Comparison of ENCODE assay signal across 3 cellular contexts in genomic region chr16:72112452-72112792, GRCh38.
TF ChIP-seq lines count a peak whose summit lies in the region.

No MANE protein-coding gene starts in this region.

TF ChIP-seq in A549, 52 proteins besides CTCF, POLR2A, EP300 and RAD21:
- no peak for TF ChIP-seq CBX2 (IDR thresholded peaks at IDR 0.05; ENCODE audit: borderline replicate concordance, low read depth)
TF ChIP-seq in A549: peak in this region for 0.

TF ChIP-seq in endothelial cell of umbilical vein, 7 proteins besides CTCF, POLR2A, EP300 and RAD21:
- TF ChIP-seq, protein P1, sequence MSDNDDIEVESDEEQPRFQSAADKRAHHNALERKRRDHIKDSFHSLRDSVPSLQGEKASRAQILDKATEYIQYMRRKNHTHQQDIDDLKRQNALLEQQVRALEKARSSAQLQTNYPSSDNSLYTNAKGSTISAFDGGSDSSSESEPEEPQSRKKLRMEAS (IDR thresholded peaks at IDR 0.05; ENCODE audit: insufficient read depth, insufficient read length): no peak
- TF ChIP-seq GATA2 (IDR thresholded peaks at IDR 0.05; ENCODE audit: insufficient read depth, insufficient read length, low read depth, low read length): no peak
- TF ChIP-seq EZH2 (IDR thresholded peaks at IDR 0.05; ENCODE audit: borderline replicate concordance, low read depth, low read length, severe bottlenecking): no peak
- TF ChIP-seq MYC (IDR thresholded peaks at IDR 0.05; ENCODE audit: low read depth, low read length): no peak

TF ChIP-seq in GM23338, 12 proteins besides CTCF, POLR2A, EP300 and RAD21:
- TF ChIP-seq STAT1 (IDR thresholded peaks at IDR 0.05; ENCODE audit: unreplicated experiment) (no peak), JUNB (IDR thresholded peaks at IDR 0.05; ENCODE audit: unreplicated experiment) (no peak), ZNF462 (CRISPR knock-in tag; IDR thresholded peaks at IDR 0.05) (no peak), EZH2 (IDR thresholded peaks at IDR 0.05; ENCODE audit: low read depth, unreplicated experiment) (no peak), ETS1 (IDR thresholded peaks at IDR 0.05) (no peak), ZNF331 (CRISPR knock-in tag; IDR thresholded peaks at IDR 0.05; ENCODE audit: low read depth) (no peak), NANOG (IDR thresholded peaks at IDR 0.05; ENCODE audit: borderline replicate concordance) (no peak), EZH2phosphoT487 (IDR thresholded peaks at IDR 0.05; ENCODE audit: unreplicated experiment) (no peak), ZNF114 (CRISPR knock-in tag; IDR thresholded peaks at IDR 0.05) (no peak), CREB1 (CRISPR knock-in tag; IDR thresholded peaks at IDR 0.05; ENCODE audit: low read depth) (no peak)
- TF ChIP-seq, protein P2, sequence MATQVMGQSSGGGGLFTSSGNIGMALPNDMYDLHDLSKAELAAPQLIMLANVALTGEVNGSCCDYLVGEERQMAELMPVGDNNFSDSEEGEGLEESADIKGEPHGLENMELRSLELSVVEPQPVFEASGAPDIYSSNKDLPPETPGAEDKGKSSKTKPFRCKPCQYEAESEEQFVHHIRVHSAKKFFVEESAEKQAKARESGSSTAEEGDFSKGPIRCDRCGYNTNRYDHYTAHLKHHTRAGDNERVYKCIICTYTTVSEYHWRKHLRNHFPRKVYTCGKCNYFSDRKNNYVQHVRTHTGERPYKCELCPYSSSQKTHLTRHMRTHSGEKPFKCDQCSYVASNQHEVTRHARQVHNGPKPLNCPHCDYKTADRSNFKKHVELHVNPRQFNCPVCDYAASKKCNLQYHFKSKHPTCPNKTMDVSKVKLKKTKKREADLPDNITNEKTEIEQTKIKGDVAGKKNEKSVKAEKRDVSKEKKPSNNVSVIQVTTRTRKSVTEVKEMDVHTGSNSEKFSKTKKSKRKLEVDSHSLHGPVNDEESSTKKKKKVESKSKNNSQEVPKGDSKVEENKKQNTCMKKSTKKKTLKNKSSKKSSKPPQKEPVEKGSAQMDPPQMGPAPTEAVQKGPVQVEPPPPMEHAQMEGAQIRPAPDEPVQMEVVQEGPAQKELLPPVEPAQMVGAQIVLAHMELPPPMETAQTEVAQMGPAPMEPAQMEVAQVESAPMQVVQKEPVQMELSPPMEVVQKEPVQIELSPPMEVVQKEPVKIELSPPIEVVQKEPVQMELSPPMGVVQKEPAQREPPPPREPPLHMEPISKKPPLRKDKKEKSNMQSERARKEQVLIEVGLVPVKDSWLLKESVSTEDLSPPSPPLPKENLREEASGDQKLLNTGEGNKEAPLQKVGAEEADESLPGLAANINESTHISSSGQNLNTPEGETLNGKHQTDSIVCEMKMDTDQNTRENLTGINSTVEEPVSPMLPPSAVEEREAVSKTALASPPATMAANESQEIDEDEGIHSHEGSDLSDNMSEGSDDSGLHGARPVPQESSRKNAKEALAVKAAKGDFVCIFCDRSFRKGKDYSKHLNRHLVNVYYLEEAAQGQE (IDR thresholded peaks at IDR 0.05; ENCODE audit: unreplicated experiment): no peak
